ENCODE assay signal across 1 cellular context in the genomic region with DNA sequence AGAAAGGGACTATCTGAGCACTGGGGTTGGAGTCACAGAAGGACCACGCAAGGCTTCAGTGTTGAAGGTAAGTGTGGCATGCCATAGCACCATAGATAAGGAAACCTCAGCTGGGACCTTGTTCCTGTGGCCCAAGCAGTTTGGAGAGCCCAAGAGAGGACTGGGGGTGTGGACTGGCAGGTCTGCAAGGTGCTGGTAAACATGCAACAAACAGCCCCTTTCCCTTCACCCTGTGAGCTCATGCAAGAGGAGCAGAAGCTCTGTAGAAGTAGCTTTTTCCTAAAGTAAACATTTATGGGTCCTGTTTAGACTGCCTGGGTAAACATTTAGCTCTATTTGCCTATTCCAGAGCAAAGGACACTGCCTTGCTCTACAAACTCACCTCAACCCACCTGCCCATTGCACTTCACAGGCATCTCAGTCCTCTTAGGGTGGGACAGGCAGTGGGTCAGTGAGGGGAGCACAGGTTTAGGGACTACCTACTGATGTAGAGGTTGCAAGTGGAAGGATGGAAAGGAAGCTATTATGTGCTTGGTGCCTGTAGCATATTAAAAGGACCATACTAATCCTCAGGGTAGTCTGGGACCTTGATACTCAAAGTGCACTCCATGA.
TF ChIP-seq lines count a peak whose summit lies in the region.

No MANE protein-coding gene starts in this region.

TF ChIP-seq in HepG2, 621 proteins besides CTCF, POLR2A, EP300 and RAD21 (continued from another document and continues in another):
- TF ChIP-seq ZBTB39 (CRISPR knock-in tag; IDR thresholded peaks at IDR 0.05): no peak
- TF ChIP-seq THAP7 (CRISPR knock-in tag; IDR thresholded peaks at IDR 0.05): no peak
- no peak for TF ChIP-seq TBX3 (IDR thresholded peaks at IDR 0.05; ENCODE audit: borderline replicate concordance)
- 0 out of 2 replicates have a peak, but pooled peaks have one; percentile 31 for TF ChIP-seq BRCA1 (CRISPR knock-in tag; IDR thresholded peaks at IDR 0.05)
- TF ChIP-seq ZNF572 (CRISPR knock-in tag; IDR thresholded peaks at IDR 0.05): 0 out of 2 replicates have a peak, but pooled peaks have one; percentile 82
- TF ChIP-seq, protein P1, sequence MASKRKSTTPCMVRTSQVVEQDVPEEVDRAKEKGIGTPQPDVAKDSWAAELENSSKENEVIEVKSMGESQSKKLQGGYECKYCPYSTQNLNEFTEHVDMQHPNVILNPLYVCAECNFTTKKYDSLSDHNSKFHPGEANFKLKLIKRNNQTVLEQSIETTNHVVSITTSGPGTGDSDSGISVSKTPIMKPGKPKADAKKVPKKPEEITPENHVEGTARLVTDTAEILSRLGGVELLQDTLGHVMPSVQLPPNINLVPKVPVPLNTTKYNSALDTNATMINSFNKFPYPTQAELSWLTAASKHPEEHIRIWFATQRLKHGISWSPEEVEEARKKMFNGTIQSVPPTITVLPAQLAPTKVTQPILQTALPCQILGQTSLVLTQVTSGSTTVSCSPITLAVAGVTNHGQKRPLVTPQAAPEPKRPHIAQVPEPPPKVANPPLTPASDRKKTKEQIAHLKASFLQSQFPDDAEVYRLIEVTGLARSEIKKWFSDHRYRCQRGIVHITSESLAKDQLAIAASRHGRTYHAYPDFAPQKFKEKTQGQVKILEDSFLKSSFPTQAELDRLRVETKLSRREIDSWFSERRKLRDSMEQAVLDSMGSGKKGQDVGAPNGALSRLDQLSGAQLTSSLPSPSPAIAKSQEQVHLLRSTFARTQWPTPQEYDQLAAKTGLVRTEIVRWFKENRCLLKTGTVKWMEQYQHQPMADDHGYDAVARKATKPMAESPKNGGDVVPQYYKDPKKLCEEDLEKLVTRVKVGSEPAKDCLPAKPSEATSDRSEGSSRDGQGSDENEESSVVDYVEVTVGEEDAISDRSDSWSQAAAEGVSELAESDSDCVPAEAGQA (IDR thresholded peaks at IDR 0.05; ENCODE audit: low read depth): no peak
- TF ChIP-seq, protein P1 (CRISPR knock-in tag; IDR thresholded peaks at IDR 0.05; ENCODE audit: borderline replicate concordance): no peak
- no peak for TF ChIP-seq TMF1 (CRISPR knock-in tag; IDR thresholded peaks at IDR 0.05; ENCODE audit: low read depth)
- TF ChIP-seq HBP1 (CRISPR knock-in tag; IDR thresholded peaks at IDR 0.05; ENCODE audit: low read depth): 0 out of 2 replicates have a peak, but pooled peaks have one; percentile 26
- peak; percentile 63 for TF ChIP-seq ZNF614 (CRISPR knock-in tag; IDR thresholded peaks at IDR 0.05; ENCODE audit: borderline replicate concordance)
- no peak for TF ChIP-seq MAZ (IDR thresholded peaks at IDR 0.05; ENCODE audit: borderline replicate concordance, low read depth, low read length)
- peak; percentile 21; the same call in 1 of the 2 replicates for TF ChIP-seq MAZ (CRISPR knock-in tag; IDR thresholded peaks at IDR 0.05; ENCODE audit: low read depth)
- no peak for TF ChIP-seq NFAT5 (CRISPR knock-in tag; IDR thresholded peaks at IDR 0.05)
- no peak for TF ChIP-seq SCMH1 (CRISPR knock-in tag; IDR thresholded peaks at IDR 0.05; ENCODE audit: borderline replicate concordance)
- no peak for TF ChIP-seq E2F5 (CRISPR knock-in tag; conservative IDR thresholded peaks at IDR 0.05)
- no peak for TF ChIP-seq ZBTB20 (CRISPR knock-in tag; IDR thresholded peaks at IDR 0.05; ENCODE audit: borderline replicate concordance, low read depth)
- TF ChIP-seq, protein P2, sequence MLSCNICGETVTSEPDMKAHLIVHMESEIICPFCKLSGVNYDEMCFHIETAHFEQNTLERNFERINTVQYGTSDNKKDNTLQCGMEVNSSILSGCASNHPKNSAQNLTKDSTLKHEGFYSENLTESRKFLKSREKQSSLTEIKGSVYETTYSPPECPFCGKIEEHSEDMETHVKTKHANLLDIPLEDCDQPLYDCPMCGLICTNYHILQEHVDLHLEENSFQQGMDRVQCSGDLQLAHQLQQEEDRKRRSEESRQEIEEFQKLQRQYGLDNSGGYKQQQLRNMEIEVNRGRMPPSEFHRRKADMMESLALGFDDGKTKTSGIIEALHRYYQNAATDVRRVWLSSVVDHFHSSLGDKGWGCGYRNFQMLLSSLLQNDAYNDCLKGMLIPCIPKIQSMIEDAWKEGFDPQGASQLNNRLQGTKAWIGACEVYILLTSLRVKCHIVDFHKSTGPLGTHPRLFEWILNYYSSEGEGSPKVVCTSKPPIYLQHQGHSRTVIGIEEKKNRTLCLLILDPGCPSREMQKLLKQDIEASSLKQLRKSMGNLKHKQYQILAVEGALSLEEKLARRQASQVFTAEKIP (CRISPR knock-in tag; IDR thresholded peaks at IDR 0.05; ENCODE audit: borderline replicate concordance): no peak
- TF ChIP-seq RBFOX2 (IDR thresholded peaks at IDR 0.05; ENCODE audit: low read depth, low read length): no peak
- TF ChIP-seq, protein P3, sequence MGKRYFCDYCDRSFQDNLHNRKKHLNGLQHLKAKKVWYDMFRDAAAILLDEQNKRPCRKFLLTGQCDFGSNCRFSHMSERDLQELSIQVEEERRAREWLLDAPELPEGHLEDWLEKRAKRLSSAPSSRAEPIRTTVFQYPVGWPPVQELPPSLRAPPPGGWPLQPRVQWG (CRISPR knock-in tag; IDR thresholded peaks at IDR 0.05; ENCODE audit: borderline replicate concordance, low read depth): no peak
- peak; percentile 15; the same call in 1 of the 2 replicates for TF ChIP-seq ZFP37 (CRISPR knock-in tag; IDR thresholded peaks at IDR 0.05; ENCODE audit: borderline replicate concordance)
- TF ChIP-seq ZSCAN29 (CRISPR knock-in tag; conservative IDR thresholded peaks at IDR 0.05): peak; percentile 97
- TF ChIP-seq ZNF350 (CRISPR knock-in tag; IDR thresholded peaks at IDR 0.05; ENCODE audit: borderline replicate concordance, low read depth): peak; percentile 75
- TF ChIP-seq RFX3 (CRISPR knock-in tag; IDR thresholded peaks at IDR 0.05): no peak
- TF ChIP-seq ZNF343 (CRISPR knock-in tag; IDR thresholded peaks at IDR 0.05): 0 out of 2 replicates have a peak, but pooled peaks have one; percentile 51
- TF ChIP-seq IKZF5 (CRISPR knock-in tag; IDR thresholded peaks at IDR 0.05): 0 out of 2 replicates have a peak, but pooled peaks have one; percentile 58
- TF ChIP-seq SMARCE1 (IDR thresholded peaks at IDR 0.05; ENCODE audit: borderline replicate concordance): no peak
- peak; percentile 24; the same call in 1 of the 2 replicates for TF ChIP-seq MEF2D (CRISPR knock-in tag; IDR thresholded peaks at IDR 0.05)
- no peak for TF ChIP-seq NFATC3 (CRISPR knock-in tag; IDR thresholded peaks at IDR 0.05)
- TF ChIP-seq, protein P4, sequence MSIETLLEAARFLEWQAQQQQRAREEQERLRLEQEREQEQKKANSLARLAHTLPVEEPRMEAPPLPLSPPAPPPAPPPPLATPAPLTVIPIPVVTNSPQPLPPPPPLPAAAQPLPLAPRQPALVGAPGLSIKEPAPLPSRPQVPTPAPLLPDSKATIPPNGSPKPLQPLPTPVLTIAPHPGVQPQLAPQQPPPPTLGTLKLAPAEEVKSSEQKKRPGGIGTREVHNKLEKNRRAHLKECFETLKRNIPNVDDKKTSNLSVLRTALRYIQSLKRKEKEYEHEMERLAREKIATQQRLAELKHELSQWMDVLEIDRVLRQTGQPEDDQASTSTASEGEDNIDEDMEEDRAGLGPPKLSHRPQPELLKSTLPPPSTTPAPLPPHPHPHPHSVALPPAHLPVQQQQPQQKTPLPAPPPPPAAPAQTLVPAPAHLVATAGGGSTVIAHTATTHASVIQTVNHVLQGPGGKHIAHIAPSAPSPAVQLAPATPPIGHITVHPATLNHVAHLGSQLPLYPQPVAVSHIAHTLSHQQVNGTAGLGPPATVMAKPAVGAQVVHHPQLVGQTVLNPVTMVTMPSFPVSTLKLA (IDR thresholded peaks at IDR 0.05): no peak
- TF ChIP-seq TP53 (CRISPR knock-in tag; conservative IDR thresholded peaks at IDR 0.05): no peak
- TF ChIP-seq GPN1 (CRISPR knock-in tag; IDR thresholded peaks at IDR 0.05; ENCODE audit: borderline replicate concordance): no peak
